Comparison of ENCODE assay signal across 21 cellular contexts in genomic region chr1:227161470-227161869, GRCh38.
"Had no signal": no experiment of that assay in that cellular context is flagged by ENCODE, and none has a peak within 500 bp of the region (broad histone marks: within the 10 kb centered on the region; RNA-seq: fewer than 3 reads in every experiment).

No MANE protein-coding gene starts in this region.

- H3K4me1 ChIP-seq: esophagus muscularis mucosa, foreskin keratinocyte, heart left ventricle, left lung, lower lobe of right lung had no signal

- H3K27me3 ChIP-seq: dorsolateral prefrontal cortex, esophagus muscularis mucosa, foreskin keratinocyte, gastroesophageal sphincter, heart left ventricle, hepatocyte, left lung had no signal

- H3K9me3 ChIP-seq: esophagus muscularis mucosa, gastroesophageal sphincter, heart left ventricle, left lung, lower lobe of right lung, mucosa of descending colon had no signal

- H3K4me1 Mint-ChIP-seq: memory B cell; naive B cell; naive thymus-derived CD8-positive, alpha-beta T cell had no signal

- FAIRE-seq: keratinocyte had no signal

- DNase-seq: dermis blood vessel endothelial cell; dorsolateral prefrontal cortex; effector CD4-positive, alpha-beta T cell; effector memory CD4-positive, alpha-beta T cell; foreskin keratinocyte; heart left ventricle; hypothalamus; left cardiac atrium; left lung; left ventricle myocardium superior; lower lobe of right lung; mucosa of descending colon; naive B cell; naive thymus-derived CD8-positive, alpha-beta T cell had no signal

- H3K4me2 ChIP-seq: hepatocyte had no signal

- H3K27ac Mint-ChIP-seq: memory B cell; mesothelial cell of epicardium; naive B cell; naive thymus-derived CD8-positive, alpha-beta T cell had no signal

- H2AFZ ChIP-seq: hepatocyte had no signal

- H3K27ac ChIP-seq: coronary artery, dorsolateral prefrontal cortex, esophagus muscularis mucosa, foreskin keratinocyte, gastroesophageal sphincter, heart left ventricle, hepatocyte, left lung, lower lobe of right lung had no signal

- H3K4me3 ChIP-seq: coronary artery, dorsolateral prefrontal cortex, esophagus muscularis mucosa, gastroesophageal sphincter, heart left ventricle, hepatocyte, left lung, lower lobe of right lung, mucosa of descending colon had no signal

- H3K4me3 Mint-ChIP-seq: memory B cell; mesothelial cell of epicardium; naive B cell; naive thymus-derived CD8-positive, alpha-beta T cell had no signal

- H3K36me3 Mint-ChIP-seq: memory B cell; naive B cell; naive thymus-derived CD8-positive, alpha-beta T cell had no signal

- H3K9me3 Mint-ChIP-seq: memory B cell; mesothelial cell of epicardium; naive B cell; naive thymus-derived CD8-positive, alpha-beta T cell had no signal

- ATAC-seq: foreskin keratinocyte; gastroesophageal sphincter; heart left ventricle; left cardiac atrium; left lung; left ventricle myocardium superior; lower lobe of right lung; mucosa of descending colon; naive thymus-derived CD8-positive, alpha-beta T cell had no signal
